ENCODE assay signal across 8 cellular contexts in genomic region chr19:55206664-55207500, GRCh38. TPM values are rescaled to one million over a fixed set of nuclear protein-coding genes. Genes with fewer than 3 reads are reported as not detected.
DNase-seq lines count a peak whose midpoint lies in the region; ATAC-seq, FAIRE-seq and TF ChIP-seq lines count a peak whose summit lies in the region.

No MANE protein-coding gene starts in this region.

- peak; percentile 96 for DNase-seq in A172 (ENCODE audit: low spot score)
- peak; percentile 99 for DNase-seq in H54 (ENCODE audit: insufficient read length, low spot score)
- DNase-seq in PC-3, result peak; percentile 96
- peak; percentile 64 for DNase-seq in activated naive CD8-positive, alpha-beta T cell treated with anti-CD3 and anti-CD28 coated beads, Interleukin-2, amount 50 U/mL, for 24 hours
- peak; percentile 91 for DNase-seq in left cardiac atrium
- DNase-seq in psoas muscle, result peak; percentile 77 to 83
- DNase-seq in GM13977 (ENCODE audit: low spot score), result no peak

- H3K4me3 ChIP-seq in PC-3 (ENCODE audit: low read length) (peak overlapping the region; percentile 29; the same call in 1 of the 2 replicates), psoas muscle (no peak overlapping the region)

- H3K27me3 ChIP-seq in PC-3 (ENCODE audit: low read length) (no peaks in the 10 kb centered on the region), psoas muscle (ENCODE audit: insufficient read depth in 3 of 3, low read length in 2 of 3) (peaks cover 0 to 43% (median 2%) of the 10 kb centered on the region in 3 donors)

- peak overlapping the region; percentile 55 for H3K9ac ChIP-seq in PC-3 (ENCODE audit: low read length)

- H3K9me3 ChIP-seq in PC-3 (ENCODE audit: low read length), result no peaks in the 10 kb centered on the region
- H3K9me3 ChIP-seq in psoas muscle, result no peaks in the 10 kb centered on the region

- H3K9me3 Mint-ChIP-seq in activated naive CD8-positive, alpha-beta T cell treated with anti-CD3 and anti-CD28 coated beads, Interleukin-2, amount 50 U/mL, for 24 hours, result no peaks in the 10 kb centered on the region

- peaks cover 8% of the 10 kb centered on the region for H3F3A ChIP-seq in PC-3 (ENCODE audit: low read length, unreplicated experiment)

- peak; percentile 72 for TF ChIP-seq POLR2A in H54 (IDR thresholded peaks at IDR 0.05; ENCODE audit: low read depth, low read length)

- H3K4me3 Mint-ChIP-seq in activated naive CD8-positive, alpha-beta T cell treated with anti-CD3 and anti-CD28 coated beads, Interleukin-2, amount 50 U/mL, for 24 hours, result no peak overlapping the region

- FAIRE-seq in H54 (lab: Jason Lieb, UNC), result no peak

- H3K4me1 ChIP-seq in PC-3 (ENCODE audit: insufficient read depth, low read length) (peaks cover 33% of the 10 kb centered on the region), psoas muscle (peaks cover 4% of the 10 kb centered on the region)

- intact Hi-C loops in PC-3 (cut with micrococcal nuclease), result no loop called here
- intact Hi-C loops in left cardiac atrium (cut with DNase I), result no loop called here
- intact Hi-C loops in psoas muscle (cut with DNase I), result no loop called here

- BruUV-seq in PC-3 (replicated peaks; lab: Mats Ljungman, UMichigan), result TSS peak; percentile 83

- peak overlapping the region; percentile 65 for H3K27ac ChIP-seq in PC-3 (ENCODE audit: low read length)
- H3K27ac ChIP-seq in psoas muscle, result no peak overlapping the region

- H3K27me3 Mint-ChIP-seq in activated naive CD8-positive, alpha-beta T cell treated with anti-CD3 and anti-CD28 coated beads, Interleukin-2, amount 50 U/mL, for 24 hours, result peaks cover 38% of the 10 kb centered on the region

- H3K36me3 ChIP-seq in PC-3 (ENCODE audit: low read depth, low read length) (no peaks in the 10 kb centered on the region), psoas muscle (ENCODE audit: insufficient read depth in 1 of 2, low read depth in 1 of 2) (no peaks in the 10 kb centered on the region)

- TF ChIP-seq CTCF in PC-3 (conservative IDR thresholded peaks at IDR 0.05; ENCODE audit: low read depth, low read length) (no peak), psoas muscle (IDR thresholded peaks at IDR 0.05) (no peak), GM13977 (IDR thresholded peaks at IDR 0.05; ENCODE audit: extremely low read depth, insufficient read depth, missing control alignments) (no peak)

- H3K79me2 ChIP-seq in PC-3 (ENCODE audit: low read length), result no peaks in the 10 kb centered on the region

- no peaks in the 10 kb centered on the region for H4K20me1 ChIP-seq in PC-3 (ENCODE audit: low read length)

- ATAC-seq in PC-3 (peak; percentile 72), left cardiac atrium (peak; percentile 97 to 98), psoas muscle (peak; percentile 57 to 73 (median 60)), HG03025 (IDR thresholded peaks at IDR 0.05; ENCODE audit: low FRiP score, unreplicated experiment) (no peak)
- ATAC-seq in activated naive CD8-positive, alpha-beta T cell treated with anti-CD3 and anti-CD28 coated beads, Interleukin-2, amount 50 U/mL, for 24 hours, result peak; percentile 90

- in situ Hi-C loops in GM13977 (cut with MboI; ENCODE audit: low pct_unique_long_range_greater_than_20kb, low sequenced_read_pairs, unreplicated experiment), result no loop called here

- CTCF ChIA-PET in PC-3 (lab: Charles Lee), result no interaction called here

- peaks cover 3% of the 10 kb centered on the region for H3K4me1 Mint-ChIP-seq in activated naive CD8-positive, alpha-beta T cell treated with anti-CD3 and anti-CD28 coated beads, Interleukin-2, amount 50 U/mL, for 24 hours

- H3K27ac Mint-ChIP-seq in activated naive CD8-positive, alpha-beta T cell treated with anti-CD3 and anti-CD28 coated beads, Interleukin-2, amount 50 U/mL, for 24 hours, result peak overlapping the region; percentile 47

- no peaks in the 10 kb centered on the region for H3K9me2 ChIP-seq in PC-3 (replicated peaks; ENCODE audit: low read length)

- WGBS in psoas muscle, 3 donors, result 26 to 30% (median 29%) methylated on average over 28 to 29 of the region's 29 CpGs

- POLR2A ChIA-PET in PC-3 (lab: Charles Lee; ENCODE audit: unreplicated experiment), result no interaction called here

- peak overlapping the region; percentile 24; the same call in 1 of the 2 replicates for H2AFZ ChIP-seq in PC-3 (ENCODE audit: low read length)

- H3K4me2 ChIP-seq in PC-3 (ENCODE audit: low read length), result peak overlapping the region; percentile 67

- H3K36me3 Mint-ChIP-seq in activated naive CD8-positive, alpha-beta T cell treated with anti-CD3 and anti-CD28 coated beads, Interleukin-2, amount 50 U/mL, for 24 hours (ENCODE audit: low read depth), result no peaks in the 10 kb centered on the region

RNA-seq across cellular contexts. Expression of gene PTPRH, which starts 2.4 kb away (rescaled TPM):
- total RNA-seq in A172 (2014; rRNA removed; shearing (Covaris generic)), result 12.3 and 18.4 TPM in 2 replicates
- total RNA-seq in PC-3 (2014; rRNA removed) (8.1 and 10.9 TPM in 2 replicates), left cardiac atrium (1 to 10 TPM in 1 of 2 donors, under 1 TPM in 1; 0.74 to 1.5 TPM), psoas muscle (under 1 TPM in 3 of 4 donors, not detected in 1; 0.15 to 0.18 (median 0.17) TPM)
- polyA plus RNA-seq in psoas muscle, result under 1 TPM; 0.04 to 0.12 (median 0.05) TPM

RNA-seq across cellular contexts. Expression of gene TMEM86B, which starts 21.7 kb away (rescaled TPM):
- 1.6 and 3.4 TPM in 2 replicates for total RNA-seq in A172 (2014; rRNA removed; shearing (Covaris generic))
- total RNA-seq in PC-3 (2014; rRNA removed) (11.1 and 11.8 TPM in 2 replicates), left cardiac atrium (1 to 10 TPM; 1.2 to 1.4 TPM), psoas muscle (1 to 10 TPM; 2.0 to 2.4 (median 2.3) TPM)
- polyA plus RNA-seq in psoas muscle, result 1 to 10 TPM in 2 of 3 donors, under 1 TPM in 1; 0.68 to 2.1 (median 1.2) TPM

RNA-seq across cellular contexts. Expression of gene SYT5, which starts 26.8 kb away (rescaled TPM):
- total RNA-seq in A172 (2014; rRNA removed; shearing (Covaris generic)), result 0.09 and 1.8 TPM in 2 replicates
- total RNA-seq in PC-3 (2014; rRNA removed), result 0.40 and 2.5 TPM in 2 replicates
- not detected for total RNA-seq in left cardiac atrium
- not detected for total RNA-seq in psoas muscle
- under 1 TPM in 2 of 3 donors, not detected in 1; 0.03 to 0.13 TPM for polyA plus RNA-seq in psoas muscle

RNA-seq across cellular contexts. Expression of gene DNAAF3, which starts 40.5 kb away (rescaled TPM):
- total RNA-seq in A172 (2014; rRNA removed; shearing (Covaris generic)), result 10.6 and 15.6 TPM in 2 replicates
- 30.0 and 45.7 TPM in 2 replicates for total RNA-seq in PC-3 (2014; rRNA removed)
- total RNA-seq in left cardiac atrium, result 1 to 10 TPM in 1 of 2 donors, under 1 TPM in 1; 0.41 to 1.1 TPM
- not detected for total RNA-seq in psoas muscle
- polyA plus RNA-seq in psoas muscle, result under 1 TPM; 0.06 to 0.47 (median 0.34) TPM

RNA-seq across cellular contexts. Expression of gene TNNI3, which starts 49.4 kb away (rescaled TPM):
- 0.77 TPM in 1 of 2 replicates, not detected in the other for total RNA-seq in A172 (2014; rRNA removed; shearing (Covaris generic))
- total RNA-seq in PC-3 (2014; rRNA removed) (32.4 and 40.1 TPM in 2 replicates), left cardiac atrium (1,000 to 10,000 TPM; 1,897 to 2,132 TPM), psoas muscle (10 to 100 TPM in 1 of 4 donors, 1 to 10 TPM in 3; 5.0 to 16.2 (median 7.4) TPM)
- 10 to 100 TPM; 13.4 to 17.4 (median 15.2) TPM for polyA plus RNA-seq in psoas muscle
